ENCODE assay signal across 24 cellular contexts in genomic region chr2:170092475-170092874, GRCh38.
"Had no signal": no experiment of that assay in that cellular context is flagged by ENCODE, and none has a peak within 500 bp of the region (broad histone marks: within the 10 kb centered on the region; RNA-seq: fewer than 3 reads in every experiment).

No MANE protein-coding gene starts in this region.

- FAIRE-seq: endometrium, frontal cortex, islet of Langerhans had no signal

- DNase-seq: activated CD4-positive, alpha-beta memory T cell treated with anti-CD3 and anti-CD28 coated beads, Interleukin-2, amount 10 ng/mL, durations not matched to agents 7 days and 5 days; activated CD4-positive, alpha-beta T cell treated with anti-CD3 and anti-CD28 coated beads for 1 hour; activated CD4-positive, alpha-beta T cell treated with anti-CD3 and anti-CD28 coated beads, Interleukin-2, amount 10 ng/mL, durations not matched to agents 7 days and 5 days; activated gamma-delta T cell treated with Interleukin-2 at 50 U/mL for 16 hours; activated naive CD4-positive, alpha-beta T cell treated with anti-CD3 and anti-CD28 coated beads, Interleukin-2, amount 50 U/mL, for 16 hours; activated T-cell treated with anti-CD3 and anti-CD28 coated beads, Interleukin-2, amount 50 U/mL, for 4 hours; amygdala; body of pancreas; cerebellar nuclear complex; colonic mucosa; effector CD8-positive, alpha-beta T cell; left lung; lower lobe of right lung; right cardiac atrium; stimulated activated CD4-positive, alpha-beta T cell treated with anti-CD3 and anti-CD28 coated beads, Interleukin-4, amount 100 ng/mL, for 1 hour; stimulated activated naive CD8-positive, alpha-beta T cell treated with anti-CD3 and anti-CD28 coated beads, Interleukin-15, amount 100 ng/mL, for 72 hours; substantia nigra; T-helper 17 cell; T1000; uterus had no signal

- H3K27ac ChIP-seq: body of pancreas, cardiac muscle cell, colonic mucosa, left lung, lower lobe of right lung, uterus had no signal
